ENCODE assay signal across 2 cellular contexts in genomic region chr12:1842905-1843640, GRCh38.
TF ChIP-seq lines count a peak whose summit lies in the region.

No MANE protein-coding gene starts in this region.

TF ChIP-seq in GM23338, 12 proteins besides CTCF, POLR2A, EP300 and RAD21:
- no peak for TF ChIP-seq ZNF331 (CRISPR knock-in tag; IDR thresholded peaks at IDR 0.05; ENCODE audit: low read depth)
- TF ChIP-seq STAT1 (IDR thresholded peaks at IDR 0.05; ENCODE audit: unreplicated experiment) = no peak
- no peak for TF ChIP-seq EZH2 (IDR thresholded peaks at IDR 0.05; ENCODE audit: low read depth, unreplicated experiment)
- no peak for TF ChIP-seq ZNF462 (CRISPR knock-in tag; IDR thresholded peaks at IDR 0.05)
- no peak for TF ChIP-seq NANOG (IDR thresholded peaks at IDR 0.05; ENCODE audit: borderline replicate concordance)

TF ChIP-seq in HepG2, 621 proteins besides CTCF, POLR2A, EP300 and RAD21:
- peak; percentile 78 for TF ChIP-seq MNT (IDR thresholded peaks at IDR 0.05)
- no peak for TF ChIP-seq FOXP4 (CRISPR knock-in tag; IDR thresholded peaks at IDR 0.05)
- TF ChIP-seq, protein P1, sequence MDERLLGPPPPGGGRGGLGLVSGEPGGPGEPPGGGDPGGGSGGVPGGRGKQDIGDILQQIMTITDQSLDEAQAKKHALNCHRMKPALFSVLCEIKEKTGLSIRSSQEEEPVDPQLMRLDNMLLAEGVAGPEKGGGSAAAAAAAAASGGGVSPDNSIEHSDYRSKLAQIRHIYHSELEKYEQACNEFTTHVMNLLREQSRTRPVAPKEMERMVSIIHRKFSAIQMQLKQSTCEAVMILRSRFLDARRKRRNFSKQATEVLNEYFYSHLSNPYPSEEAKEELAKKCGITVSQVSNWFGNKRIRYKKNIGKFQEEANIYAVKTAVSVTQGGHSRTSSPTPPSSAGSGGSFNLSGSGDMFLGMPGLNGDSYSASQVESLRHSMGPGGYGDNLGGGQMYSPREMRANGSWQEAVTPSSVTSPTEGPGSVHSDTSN (CRISPR knock-in tag; IDR thresholded peaks at IDR 0.05) = no peak
- no peak for TF ChIP-seq ZNF224 (CRISPR knock-in tag; IDR thresholded peaks at IDR 0.05)
- no peak for TF ChIP-seq ZBTB8A (CRISPR knock-in tag; IDR thresholded peaks at IDR 0.05; ENCODE audit: borderline replicate concordance, low read depth)
- TF ChIP-seq ZNF768 (CRISPR knock-in tag; IDR thresholded peaks at IDR 0.05) = peak; percentile 93
- TF ChIP-seq GPN1 (CRISPR knock-in tag; IDR thresholded peaks at IDR 0.05; ENCODE audit: borderline replicate concordance) = no peak
TF ChIP-seq in HepG2: peak in this region for 2.
